ENCODE assay signal across 9 cellular contexts in the genomic region with DNA sequence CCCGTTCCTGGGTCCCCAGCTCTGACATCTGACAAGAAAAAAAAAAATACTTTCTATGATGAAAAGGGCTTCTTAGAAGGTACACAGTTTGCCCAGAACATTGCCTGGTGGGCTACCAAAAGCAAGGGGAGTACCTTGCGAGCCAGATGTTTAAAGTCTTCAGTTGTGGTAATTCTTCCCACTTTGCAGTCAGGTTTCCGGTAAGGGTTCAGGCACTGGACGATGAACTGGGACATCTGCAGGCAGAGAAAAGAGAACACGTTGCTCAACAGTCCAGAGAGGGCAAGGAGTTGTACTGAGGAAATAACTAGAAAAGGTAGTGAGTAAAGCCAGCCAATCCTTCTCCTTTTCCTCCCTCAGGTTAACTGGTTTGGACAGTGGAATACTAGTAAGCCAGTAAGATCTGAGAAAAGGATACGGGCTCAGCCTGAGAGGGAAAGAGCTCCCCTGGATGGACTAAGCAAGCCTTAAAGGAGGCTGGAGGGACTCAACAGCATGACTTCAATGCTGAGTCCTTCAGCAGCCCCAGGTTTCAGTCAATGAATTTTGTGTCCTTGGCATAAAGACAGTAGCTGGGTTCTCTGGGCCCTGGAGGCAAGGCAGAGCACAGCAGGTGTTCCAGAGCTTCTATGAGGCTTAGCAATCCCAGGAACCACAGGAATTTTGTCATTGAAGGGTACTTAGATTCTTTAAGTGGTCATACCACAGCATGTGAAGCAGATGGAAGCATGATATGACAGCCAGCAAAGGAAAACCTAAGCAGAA. TPM values are rescaled to one million over a fixed set of nuclear protein-coding genes. Genes with fewer than 3 reads are reported as not detected.
DNase-seq lines count a peak whose midpoint lies in the region; ATAC-seq and TF ChIP-seq lines count a peak whose summit lies in the region.
"Had no signal": no experiment of that assay in that cellular context is flagged by ENCODE, and none has a peak within 500 bp of the region (broad histone marks: within the 10 kb centered on the region; RNA-seq: fewer than 3 reads in every experiment).

No MANE protein-coding gene starts in this region.

- no peaks in the 10 kb centered on the region for H3K9me3 Mint-ChIP-seq in immature natural killer cell

- H3K27ac ChIP-seq in RWPE2 (ENCODE audit: poor library complexity, severe bottlenecking), result peak overlapping the region; percentile 31

- TF ChIP-seq CTCF in RWPE2 (IDR thresholded peaks at IDR 0.05; ENCODE audit: poor library complexity, severe bottlenecking), result no peak

- peak overlapping the region in 4 of 5 donors; percentile 24 to 70 (median 50) for H3K4me3 Mint-ChIP-seq in immature natural killer cell

- DNase-seq in A172 (ENCODE audit: low spot score) (peak; percentile 79), RWPE2 (ENCODE audit: low spot score) (no peak), immature natural killer cell (no peak), dedifferentiated amniotic fluid mesenchymal stem cell (ENCODE audit: extremely low spot score) (no peak), cerebellum (ENCODE audit: low spot score) (no peak)
- DNase-seq: pancreas had no signal

- H3K9me3 ChIP-seq in RWPE2 (ENCODE audit: severe bottlenecking), result no peaks in the 10 kb centered on the region
- H3K9me3 ChIP-seq: pancreas had no signal

- H3K4me1 Mint-ChIP-seq in immature natural killer cell, result peaks cover 50 to 58% of the 10 kb centered on the region in 2 donors

- peaks cover 0 to 11% (median 1%) of the 10 kb centered on the region in 3 donors for H3K27me3 Mint-ChIP-seq in immature natural killer cell (ENCODE audit: low read depth in 3 of 3)

- ATAC-seq in RWPE2 (ENCODE audit: low read depth) (no peak), HG02588 (IDR thresholded peaks at IDR 0.05; ENCODE audit: unreplicated experiment) (no peak), GM18858 (IDR thresholded peaks at IDR 0.05; ENCODE audit: unreplicated experiment) (no peak)

- H3K36me3 Mint-ChIP-seq in immature natural killer cell, result peaks cover 0 to 11% (median 3%) of the 10 kb centered on the region in 3 donors

- peaks cover 10% of the 10 kb centered on the region for H3K4me1 ChIP-seq in RWPE2 (ENCODE audit: insufficient read depth, poor library complexity, severe bottlenecking)

- H3K4me3 ChIP-seq in GM08714 (ENCODE audit: low read length), result peak overlapping the region; percentile 8; the same call in 1 of the 2 replicates
- H3K4me3 ChIP-seq in RWPE2 (ENCODE audit: severe bottlenecking), result no peak overlapping the region
- H3K4me3 ChIP-seq: pancreas had no signal

- H3K27ac Mint-ChIP-seq in immature natural killer cell, result peak overlapping the region; percentile 65 to 97 (median 88)

- H3K27me3 ChIP-seq in RWPE2 (ENCODE audit: insufficient read depth, poor library complexity, severe bottlenecking), result no peaks in the 10 kb centered on the region
- H3K27me3 ChIP-seq: pancreas had no signal

- H3K36me3 ChIP-seq in RWPE2 (ENCODE audit: low read depth), result peaks cover 46% of the 10 kb centered on the region

RNA-seq across cellular contexts. Expression of gene NBEAL2, which starts 38.2 kb away (rescaled TPM):
- total RNA-seq in A172 (2014; rRNA removed; shearing (Covaris generic)), result 10.9 and 13.9 TPM in 2 replicates
- polyA plus RNA-seq in immature natural killer cell, result 10 to 100 TPM in 1 of 3 donors, 1 to 10 TPM in 2; 7.9 to 28.4 (median 9.9) TPM
- total RNA-seq in cerebellum, result 8.2 TPM

RNA-seq across cellular contexts. Expression of gene CCDC12, which starts 41.1 kb away (rescaled TPM):
- total RNA-seq in A172 (2014; rRNA removed; shearing (Covaris generic)), result 21.1 and 32.5 TPM in 2 replicates
- polyA plus RNA-seq in immature natural killer cell, result 100 to 1,000 TPM; 114 to 174 (median 129) TPM
- 23.0 TPM for total RNA-seq in cerebellum
